In genomic region chr9:136981588-136982231, GRCh38 we compare ENCODE assay signal across 2 cellular contexts.
TF ChIP-seq lines count a peak whose summit lies in the region.

No MANE protein-coding gene starts in this region.

TF ChIP-seq in SK-N-SH treated with all-trans-retinoic acid at 6 μM for 48 hours, 23 proteins besides CTCF, POLR2A, EP300 and RAD21 (continued from another document):
- no peak for TF ChIP-seq BACH2 (CRISPR knock-in tag; IDR thresholded peaks at IDR 0.05; ENCODE audit: borderline replicate concordance)
- no peak for TF ChIP-seq PPARA (CRISPR knock-in tag; IDR thresholded peaks at IDR 0.05; ENCODE audit: borderline replicate concordance)
- no peak for TF ChIP-seq PATZ1 (CRISPR knock-in tag; IDR thresholded peaks at IDR 0.05; ENCODE audit: borderline replicate concordance)
- TF ChIP-seq TOX (CRISPR knock-in tag; IDR thresholded peaks at IDR 0.05; ENCODE audit: borderline replicate concordance): no peak
- no peak for TF ChIP-seq SNAI2 (CRISPR knock-in tag; IDR thresholded peaks at IDR 0.05)
- no peak for TF ChIP-seq ZFP3 (CRISPR knock-in tag; IDR thresholded peaks at IDR 0.05)
- TF ChIP-seq ISL1 (CRISPR knock-in tag; IDR thresholded peaks at IDR 0.05): no peak
- TF ChIP-seq ESRRG (CRISPR knock-in tag; IDR thresholded peaks at IDR 0.05): no peak

TF ChIP-seq in SK-N-SH, 30 proteins besides CTCF, POLR2A, EP300 and RAD21 (continued from another document):
- TF ChIP-seq USF1 (IDR thresholded peaks at IDR 0.05; ENCODE audit: borderline replicate concordance, low read depth) (no peak), EZH2phosphoT487 (IDR thresholded peaks at IDR 0.05; ENCODE audit: borderline replicate concordance, low read depth) (no peak), TCF12 (IDR thresholded peaks at IDR 0.05) (no peak), NRF1 (IDR thresholded peaks at IDR 0.05; ENCODE audit: low read depth, low read length) (no peak), ELF1 (IDR thresholded peaks at IDR 0.05) (no peak), RCOR1 (IDR thresholded peaks at IDR 0.05; ENCODE audit: low read length) (no peak), CHD2 (IDR thresholded peaks at IDR 0.05; ENCODE audit: low read length, partially characterized antibody) (no peak)
TF ChIP-seq in SK-N-SH: peak in this region for 0.
